Comparison of ENCODE assay signal across 18 cellular contexts in the genomic region with DNA sequence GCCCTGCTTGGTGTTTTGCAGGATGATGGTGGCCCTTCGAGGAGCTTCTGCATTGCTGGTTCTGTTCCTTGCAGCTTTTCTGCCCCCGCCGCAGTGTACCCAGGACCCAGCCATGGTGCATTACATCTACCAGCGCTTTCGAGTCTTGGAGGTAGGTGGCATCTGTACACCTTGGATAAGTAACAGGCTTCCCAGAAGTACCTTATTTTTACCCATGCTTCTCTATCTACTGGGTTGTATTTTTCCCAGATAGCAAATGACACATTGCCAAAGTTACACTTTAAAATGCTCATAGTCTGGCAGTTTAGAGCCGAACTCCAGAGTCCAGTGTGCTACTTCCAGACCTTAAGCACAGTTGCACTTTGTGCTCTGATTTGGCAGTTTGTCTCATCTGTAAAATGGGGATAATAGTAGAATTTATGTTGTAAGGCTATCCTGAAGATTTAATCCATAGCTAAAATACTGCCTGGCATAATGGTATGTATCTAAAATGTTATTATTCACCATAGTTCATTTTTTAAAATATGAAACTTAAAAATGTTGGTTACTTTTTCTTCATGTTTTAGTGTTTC. TPM values are rescaled to one million over a fixed set of nuclear protein-coding genes. Genes with fewer than 3 reads are reported as not detected.
DNase-seq lines count a peak whose midpoint lies in the region; ATAC-seq and TF ChIP-seq lines count a peak whose summit lies in the region.
"Had no signal": no experiment of that assay in that cellular context is flagged by ENCODE, and none has a peak within 500 bp of the region (broad histone marks: within the 10 kb centered on the region; RNA-seq: fewer than 3 reads in every experiment).

No MANE protein-coding gene starts in this region.

- no peak for TF ChIP-seq POLR2A in gastroesophageal sphincter (IDR thresholded peaks at IDR 0.05)
- no peak for TF ChIP-seq POLR2A in tibial nerve (IDR thresholded peaks at IDR 0.05)

- peak overlapping the region; percentile 34 for H3K4me2 ChIP-seq in osteoblast (ENCODE audit: insufficient read depth, low read length)

- no peaks in the 10 kb centered on the region for H3K27me3 ChIP-seq in gastroesophageal sphincter
- H3K27me3 ChIP-seq in osteoblast (ENCODE audit: insufficient read depth, low read length), result no peaks in the 10 kb centered on the region
- no peaks in the 10 kb centered on the region for H3K27me3 ChIP-seq in tibial nerve
- H3K27me3 ChIP-seq: dorsolateral prefrontal cortex had no signal

- H2AFZ ChIP-seq in osteoblast (ENCODE audit: low read length), result peak overlapping the region; percentile 67

- H4K20me1 ChIP-seq in osteoblast (ENCODE audit: insufficient read depth, low read length), result no peaks in the 10 kb centered on the region

- no peak for DNase-seq in RWPE1 (ENCODE audit: low spot score)
- DNase-seq in osteoblast (ENCODE audit: insufficient read length, low spot score, missing footprints), result no peak
- no peak for DNase-seq in tibial nerve (ENCODE audit: low spot score in 2 of 2)
- DNase-seq in iPS-NIHi11 (ENCODE audit: low spot score), result no peak
- no peak for DNase-seq in stimulated activated CD4-positive, alpha-beta T cell treated with anti-CD3 and anti-CD28 coated beads, Interleukin-12 subunit alpha, Interleukin-12 subunit beta, amount 100 ng/mL, for 4 hours
- DNase-seq: activated CD8-positive, alpha-beta T cell treated with anti-CD3 and anti-CD28 coated beads, Interleukin-2, amount 10 ng/mL, durations not matched to agents 7 days and 5 days; DMS 273 treated with DMSO at 0.1 percent for 48 hours; dorsolateral prefrontal cortex; H7; NCI-H1092 treated with DMSO at 0.1 percent for 48 hours; NCI-H2227 treated with DMSO at 0.1 percent for 48 hours; stimulated activated CD4-positive, alpha-beta T cell treated with anti-CD3 and anti-CD28 coated beads, Interleukin-4, amount 100 ng/mL, for 1 hour had no signal

- CTCF ChIA-PET in RWPE1 (lab: Yijun Ruan, JAX), result no interaction called here

- H3K27ac ChIP-seq in RWPE1 (peak overlapping the region; percentile 13; the same call in 1 of the 2 replicates), gastroesophageal sphincter (peak overlapping the region in 3 of 4 donors; percentile 62 to 72 (median 68)), osteoblast (ENCODE audit: low read depth, low read length) (no peak overlapping the region), tibial nerve (peak overlapping the region in 2 of 4 donors; percentile 46 to 49)

- H3K79me2 ChIP-seq in osteoblast (ENCODE audit: insufficient read depth, low read length), result no peaks in the 10 kb centered on the region

- H3K9me3 ChIP-seq in gastroesophageal sphincter, result no peaks in the 10 kb centered on the region
- H3K9me3 ChIP-seq in osteoblast (ENCODE audit: low read depth, low read length), result no peaks in the 10 kb centered on the region
- H3K9me3 ChIP-seq in tibial nerve, result no peaks in the 10 kb centered on the region

- TF ChIP-seq CTCF in RWPE1 (conservative IDR thresholded peaks at IDR 0.05; ENCODE audit: low read depth) (no peak), gastroesophageal sphincter (IDR thresholded peaks at IDR 0.05) (no peak), osteoblast (IDR thresholded peaks at IDR 0.05; ENCODE audit: extremely low read depth, low read depth, low read length) (no peak), tibial nerve (IDR thresholded peaks at IDR 0.05) (no peak)

- TF ChIP-seq EP300 in gastroesophageal sphincter (IDR thresholded peaks at IDR 0.05) (no peak), tibial nerve (IDR thresholded peaks at IDR 0.05) (no peak)

- ATAC-seq in gastroesophageal sphincter (peak; percentile 5), GM18520 (IDR thresholded peaks at IDR 0.05; ENCODE audit: unreplicated experiment) (no peak), GM19035 (IDR thresholded peaks at IDR 0.05; ENCODE audit: unreplicated experiment) (no peak)
- ATAC-seq: activated CD8-positive, alpha-beta T cell treated with anti-CD3 and anti-CD28 coated beads, Interleukin-2, amount 10 ng/mL, durations not matched to agents 7 days and 5 days; activated T-helper 17 cell treated with anti-CD3 and anti-CD28 coated beads, Interleukin-2, amount 50 U/mL, for 72 hours had no signal

- peaks cover 0 to 9% of the 10 kb centered on the region in 2 donors for H3K36me3 ChIP-seq in gastroesophageal sphincter
- no peaks in the 10 kb centered on the region for H3K36me3 ChIP-seq in osteoblast (ENCODE audit: insufficient read depth, low read length)
- H3K36me3 ChIP-seq in tibial nerve, result peaks cover 0 to 8% (median 0%) of the 10 kb centered on the region in 3 donors

- H3K4me3 ChIP-seq in gastroesophageal sphincter (peak overlapping the region; percentile 37 to 48), osteoblast (ENCODE audit: insufficient read depth, low read length) (peak overlapping the region; percentile 7), tibial nerve (peak overlapping the region; percentile 15 to 49 (median 22))

- 34 to 67% methylated on average over 1 to 6 of the region's 6 CpGs for WGBS in gastroesophageal sphincter (ENCODE audit: low coverage in 1 of 2), 2 donors
- WGBS in tibial nerve, 2 donors, result 61 to 73% methylated on average over 5 to 6 of the region's 6 CpGs

- H3K4me1 ChIP-seq in gastroesophageal sphincter, result peaks cover 0 to 8% (median 0%) of the 10 kb centered on the region in 3 donors
- peaks cover 10% of the 10 kb centered on the region for H3K4me1 ChIP-seq in osteoblast (ENCODE audit: insufficient read depth, low read length)
- H3K4me1 ChIP-seq in tibial nerve, result peaks cover 0 to 20% (median 2%) of the 10 kb centered on the region in 4 donors

- POLR2A ChIA-PET in RWPE1 (lab: Yijun Ruan, JAX; ENCODE audit: low non-redundant PET), result no interaction called here

RNA-seq across cellular contexts. Expression of a gene that starts 0.6 kb away (rescaled TPM):
- total RNA-seq in gastroesophageal sphincter (10 to 100 TPM in 1 of 4 donors, 1 to 10 TPM in 3; 3.4 to 10.2 (median 7.6) TPM), osteoblast (20.3 and 33.0 TPM in 2 replicates), tibial nerve (10 to 100 TPM in 1 of 4 donors, 1 to 10 TPM in 3; 1.2 to 13.1 (median 6.6) TPM)
- total RNA-seq: activated CD8-positive, alpha-beta T cell treated with anti-CD3 and anti-CD28 coated beads, Interleukin-2, amount 10 ng/mL, durations not matched to agents 7 days and 5 days; activated T-helper 17 cell treated with anti-CD3 and anti-CD28 coated beads, Interleukin-2, amount 50 U/mL, for 72 hours; B cell; progenitor cell of endocrine pancreas had no signal

RNA-seq across cellular contexts. Expression of a gene that starts 27.9 kb away (rescaled TPM):
- 10 to 100 TPM in 3 of 4 donors, 1 to 10 TPM in 1; 8.0 to 26.5 (median 11.3) TPM for total RNA-seq in gastroesophageal sphincter
- 16.8 and 25.0 TPM in 2 replicates for total RNA-seq in osteoblast
- 100 to 1,000 TPM in 1 of 4 donors, 10 to 100 TPM in 3; 19.8 to 110 (median 29.2) TPM for total RNA-seq in tibial nerve
